In the genomic region with DNA sequence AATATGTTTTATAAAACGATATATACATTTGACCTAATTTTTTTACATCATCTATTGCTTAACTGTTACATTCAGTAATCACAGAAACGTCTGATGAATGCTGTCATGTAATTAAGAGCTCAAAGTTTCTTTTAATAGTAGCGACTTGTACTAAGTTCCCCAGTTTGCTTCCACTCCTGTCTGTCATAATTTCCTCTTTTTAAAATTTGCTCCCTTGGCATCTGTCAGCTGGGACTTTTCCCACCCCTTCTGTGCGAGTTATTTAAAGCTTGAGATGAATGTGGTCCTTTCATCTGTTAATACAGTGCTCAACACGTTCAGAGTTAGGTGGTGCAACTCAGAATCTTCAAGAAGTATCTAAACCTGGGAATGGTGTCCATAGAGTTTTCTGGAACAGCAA, we compare ENCODE assay signal across 7 cellular contexts. TPM values are rescaled to one million over a fixed set of nuclear protein-coding genes. Genes with fewer than 3 reads are reported as not detected.
DNase-seq lines count a peak whose midpoint lies in the region; ATAC-seq and TF ChIP-seq lines count a peak whose summit lies in the region.

No MANE protein-coding gene starts in this region.

- intact Hi-C loops in Panc1 (cut with micrococcal nuclease; ENCODE audit: unreplicated experiment), result no loop called here

- H2BK12ac ChIP-seq in H9 (ENCODE audit: insufficient read length, low read depth, low read length) (no peak overlapping the region), trophoblast cell (ENCODE audit: low read length) (no peak overlapping the region)

- DNase-seq in H9, result no peak
- DNase-seq in Panc1 (ENCODE audit: low read depth, low spot score), result no peak
- DNase-seq in epithelial cell of esophagus (ENCODE audit: low read depth), result peak; percentile 18
- DNase-seq in trophoblast cell, result peak in 1 of 2 donors; percentile 25
- no peak for DNase-seq in SK-N-DZ (ENCODE audit: low spot score)
- DNase-seq in activated effector memory CD4-positive, alpha-beta T cell treated with anti-CD3 and anti-CD28 coated beads, Interleukin-2, amount 50 U/mL, for 16 hours, result no peak

- H3K4me1 Mint-ChIP-seq in H9, result peaks cover 18 to 26% of the 10 kb centered on the region in 2 experiments

- H4K91ac ChIP-seq in H9 (ENCODE audit: insufficient read length, low read depth, low read length) (no peak overlapping the region), trophoblast cell (ENCODE audit: low read depth, low read length) (no peak overlapping the region)

- H2AK5ac ChIP-seq in H9 (ENCODE audit: insufficient read length, low read length), result no peak overlapping the region
- H2AK5ac ChIP-seq in trophoblast cell (ENCODE audit: low read length), result no peak overlapping the region

- no peaks in the 10 kb centered on the region for H3K9me3 ChIP-seq in H9 (ENCODE audit: control insufficient read depth, low read depth, low read length)
- H3K9me3 ChIP-seq in Panc1 (ENCODE audit: control insufficient read depth, insufficient read depth, low read depth, low read length), result no peaks in the 10 kb centered on the region
- H3K9me3 ChIP-seq in trophoblast cell (ENCODE audit: insufficient read depth, low read depth, low read length), result no peaks in the 10 kb centered on the region

- H3K56ac ChIP-seq in H9 (ENCODE audit: insufficient read length, low read depth, low read length), result no peak overlapping the region

- no peak overlapping the region for H2BK15ac ChIP-seq in H9 (ENCODE audit: low read depth, low read length)

- in situ Hi-C loops in Panc1 (cut with HindIII; ENCODE audit: low pct_unique_long_range_greater_than_20kb, low sequenced_read_pairs), result no loop called here

- H3K79me1 ChIP-seq in H9 (ENCODE audit: insufficient read depth, low read depth, low read length, poor library complexity, severe bottlenecking), result no peaks in the 10 kb centered on the region
- H3K79me1 ChIP-seq in trophoblast cell (ENCODE audit: low read length), result peaks cover 12% of the 10 kb centered on the region

- no peak overlapping the region for H4K5ac ChIP-seq in H9 (ENCODE audit: insufficient read length, low read depth, low read length)

- no peaks in the 10 kb centered on the region for H4K20me1 ChIP-seq in H9 (ENCODE audit: control insufficient read depth, insufficient read depth, insufficient read length)

- H3K4me3 ChIP-seq in Panc1 (ENCODE audit: low read depth in 2 of 2, low read length in 2 of 2), result peak overlapping the region; percentile 72 to 93
- H3K4me3 ChIP-seq in epithelial cell of esophagus (ENCODE audit: low read length), result peak overlapping the region; percentile 91
- no peak overlapping the region for H3K4me3 ChIP-seq in trophoblast cell (ENCODE audit: low read depth, low read length)

- H3K9me3 Mint-ChIP-seq in H9, result peaks cover 0 to 4% of the 10 kb centered on the region in 2 experiments; a peak in 1 of 5 replicates

- CTCF ChIA-PET in Panc1 (lab: Charles Lee), result no interaction called here

- peaks cover 8% of the 10 kb centered on the region; the same call in 1 of the 2 replicates for H3K79me2 ChIP-seq in H9 (ENCODE audit: insufficient read depth, low read length)
- peaks cover 15% of the 10 kb centered on the region for H3K79me2 ChIP-seq in trophoblast cell (ENCODE audit: control insufficient read depth, insufficient read depth, low read length, poor library complexity)

- no peak overlapping the region for H2AFZ ChIP-seq in H9 (ENCODE audit: low read length)
- no peak overlapping the region for H2AFZ ChIP-seq in trophoblast cell (ENCODE audit: insufficient read depth, low read length, poor library complexity)

- no peaks in the 10 kb centered on the region for H3K27me3 Mint-ChIP-seq in H9 (ENCODE audit: low read depth)

- WGBS in H9 (ENCODE audit: extremely low coverage, insufficient read length, low lambda C conversion rate), result no CpG with 5 or more reads among the region's 5 CpGs
- no CpG with 5 or more reads among the region's 5 CpGs for WGBS in trophoblast cell (ENCODE audit: extremely low coverage, insufficient coverage, insufficient read length)

- H3K14ac ChIP-seq in H9 (ENCODE audit: insufficient read depth, low read length) (no peak overlapping the region), trophoblast cell (ENCODE audit: low read length) (no peak overlapping the region)

- no peak overlapping the region for H2BK20ac ChIP-seq in H9 (ENCODE audit: low read depth, low read length, poor library complexity, severe bottlenecking)

- TF ChIP-seq CTCF in H9 (conservative IDR thresholded peaks at IDR 0.05) (no peak), Panc1 (IDR thresholded peaks at IDR 0.05) (no peak), epithelial cell of esophagus (IDR thresholded peaks at IDR 0.05; ENCODE audit: insufficient read depth, low read depth, low read length, missing control alignments) (no peak)

- peak overlapping the region; percentile 96 to 97 for H3K4me3 Mint-ChIP-seq in H9

- H3K36me3 Mint-ChIP-seq in H9 (ENCODE audit: insufficient read depth in 1 of 3, low read depth in 3 of 3), result peaks cover 4 to 6% (median 6%) of the 10 kb centered on the region in 3 experiments; a peak in 5 of 7 replicates

- H3K18ac ChIP-seq in H9 (ENCODE audit: insufficient read length, low read depth, low read length) (no peak overlapping the region), trophoblast cell (ENCODE audit: low read length) (no peak overlapping the region)

- H3K9ac ChIP-seq in H9 (ENCODE audit: extremely low read depth, insufficient read length, low read length) (no peak overlapping the region), trophoblast cell (ENCODE audit: low read length) (no peak overlapping the region)

- no peaks in the 10 kb centered on the region for H3K27me3 ChIP-seq in H9 (ENCODE audit: insufficient read depth, low read length)
- no peaks in the 10 kb centered on the region for H3K27me3 ChIP-seq in Panc1 (ENCODE audit: control insufficient read depth, insufficient read depth, low read length)
- H3K27me3 ChIP-seq in trophoblast cell (ENCODE audit: insufficient read depth, low read length), result no peaks in the 10 kb centered on the region

- TSS peak; percentile 61 for BruUV-seq in Panc1 (replicated peaks; lab: Mats Ljungman, UMichigan)

- H3K4me1 ChIP-seq in H9 (ENCODE audit: insufficient read depth, low read length) (peaks cover 7% of the 10 kb centered on the region; the same call in 1 of the 2 replicates), Panc1 (ENCODE audit: control insufficient read depth, insufficient read depth, low read length) (peaks cover 8% of the 10 kb centered on the region; the same call in 1 of the 2 replicates), trophoblast cell (ENCODE audit: control insufficient read depth in 1 of 2, insufficient read depth in 2 of 2, low read length in 2 of 2) (peaks cover 0 to 2% of the 10 kb centered on the region in 2 experiments)

- POLR2A ChIA-PET in Panc1 (lab: Charles Lee), result interaction anchor here (1.7 kb wide), 1 partner anchor 8 kb away, joined by 6 read pairs; no protein-coding TSS in a partner anchor

- no peak for ATAC-seq in Panc1
- no peak for ATAC-seq in activated CD4-positive, CD25-positive, alpha-beta regulatory T cell treated with anti-CD3 and anti-CD28 coated beads, Interleukin-2, amount 50 U/mL, for 24 hours

- H3K23me2 ChIP-seq in H9 (ENCODE audit: insufficient read length, low read depth, low read length, poor library complexity, severe bottlenecking), result peaks cover 15% of the 10 kb centered on the region

- H3K27ac ChIP-seq in H9 (ENCODE audit: insufficient read length, low read depth, low read length), result no peak overlapping the region
- peak overlapping the region; percentile 83 for H3K27ac ChIP-seq in Panc1 (ENCODE audit: low read length)
- H3K27ac ChIP-seq in trophoblast cell (ENCODE audit: low read depth, low read length), result no peak overlapping the region

- H3K27ac Mint-ChIP-seq in H9, result no peak overlapping the region

- H4K8ac ChIP-seq in H9 (replicated peaks; ENCODE audit: insufficient read length, low read depth, low read length) (no peak overlapping the region), trophoblast cell (ENCODE audit: low read depth, low read length) (no peak overlapping the region)

- no peak overlapping the region for H2BK120ac ChIP-seq in H9 (ENCODE audit: low read depth, low read length, poor library complexity, severe bottlenecking)
- no peak overlapping the region for H2BK120ac ChIP-seq in trophoblast cell (ENCODE audit: insufficient read depth, low read length, poor library complexity)

- H3K36me3 ChIP-seq in Panc1 (ENCODE audit: control insufficient read depth, insufficient read depth, low read length), result no peaks in the 10 kb centered on the region
- no peaks in the 10 kb centered on the region for H3K36me3 ChIP-seq in trophoblast cell (ENCODE audit: control insufficient read depth in 1 of 2, insufficient read depth in 2 of 2, low read length in 2 of 2)

- no peak overlapping the region for H3K4ac ChIP-seq in H9 (ENCODE audit: low read depth, low read length)
- peak overlapping the region; percentile 53 for H3K4ac ChIP-seq in trophoblast cell (ENCODE audit: low read depth, low read length)

- H2BK5ac ChIP-seq in H9 (ENCODE audit: insufficient read length, low read length) (no peak overlapping the region), trophoblast cell (ENCODE audit: low read depth, low read length, poor library complexity) (no peak overlapping the region)

- H3K4me2 ChIP-seq in H9 (ENCODE audit: insufficient read depth, insufficient read length, low read length) (peak overlapping the region; percentile 89), trophoblast cell (ENCODE audit: low read length) (peak overlapping the region; percentile 48)

- H3K23ac ChIP-seq in H9 (ENCODE audit: insufficient read length, low read depth, low read length) (no peak overlapping the region), trophoblast cell (ENCODE audit: low read length) (no peak overlapping the region)

- H4K12ac ChIP-seq in trophoblast cell (ENCODE audit: low read depth, low read length), result no peak overlapping the region

- no peak overlapping the region for H3T11ph ChIP-seq in H9 (ENCODE audit: low read length)

RNA-seq across cellular contexts. Expression of a gene that starts 1.2 kb away (rescaled TPM):
- total RNA-seq in H9 (2021) (25.1 and 25.2 TPM in 2 replicates), Panc1 (2021; ENCODE audit: unreplicated experiment) (39.7 TPM)
- polyA plus RNA-seq in Panc1 (2012; ENCODE audit: insufficient read length), result 25.1 TPM
- polyA plus RNA-seq in trophoblast cell (2013), result 16.4 and 17.6 TPM in 2 replicates
- 55.4 and 63.2 TPM in 2 replicates for polyA plus RNA-seq in SK-N-DZ (2014; cell fraction: cytosol; rRNA removed)
- polyA plus RNA-seq in SK-N-DZ (2014; cell fraction: nucleus; rRNA removed), result 21.2 and 30.4 TPM in 2 replicates
